In the genomic region with DNA sequence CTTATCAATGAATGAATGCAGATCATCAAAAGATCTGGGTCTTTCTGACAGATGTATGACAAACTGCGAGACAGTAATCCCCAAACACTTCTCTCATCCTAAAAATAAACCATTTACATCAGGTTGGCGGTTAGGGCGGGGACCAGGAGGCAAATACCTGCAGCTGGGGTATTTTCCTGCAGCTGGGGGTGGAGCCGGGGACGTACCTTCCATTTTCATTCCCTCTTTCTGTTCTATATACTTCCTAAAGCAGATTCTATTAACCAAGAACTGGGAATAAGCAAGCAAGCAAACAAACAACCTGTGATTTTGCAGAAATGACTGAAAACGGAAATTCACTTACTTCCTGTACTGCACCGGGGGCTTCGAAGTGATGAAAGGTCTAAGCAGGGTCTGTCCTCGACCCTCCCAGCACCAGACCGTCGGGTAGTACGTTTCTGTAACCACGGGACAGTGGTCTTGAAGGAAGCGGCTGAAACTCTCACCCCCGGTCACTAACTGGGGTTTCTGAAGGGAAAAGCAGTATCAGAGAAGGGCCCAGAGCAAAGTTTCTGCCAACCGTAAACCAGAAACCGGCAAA, we compare ENCODE assay signal across 8 cellular contexts. TPM values are rescaled to one million over a fixed set of nuclear protein-coding genes. Genes with fewer than 3 reads are reported as not detected.
DNase-seq lines count a peak whose midpoint lies in the region; ATAC-seq and TF ChIP-seq lines count a peak whose summit lies in the region.

No MANE protein-coding gene starts in this region.

- ATAC-seq in heart right ventricle (peak in 1 of 8 donors; percentile 5), Right ventricle myocardium inferior (no peak), HG02973 (IDR thresholded peaks at IDR 0.05; ENCODE audit: unreplicated experiment) (no peak)

- H3K36me3 ChIP-seq in heart right ventricle, result peaks cover 0 to 34% (median 0%) of the 10 kb centered on the region in 9 donors

- no peaks in the 10 kb centered on the region for H3K27me3 ChIP-seq in heart right ventricle

- H3K4me1 ChIP-seq in heart right ventricle, result peaks cover 0 to 24% (median 13%) of the 10 kb centered on the region in 9 donors

- DNase-seq in heart right ventricle, result no peak
- DNase-seq in Right ventricle myocardium inferior (ENCODE audit: missing footprints), result no peak
- peak; percentile 30 for DNase-seq in NCI-H1105 treated with DMSO at 0.1 percent for 48 hours (lab: John Stamatoyannopoulos, UW)
- DNase-seq in activated naive CD4-positive, alpha-beta T cell treated with anti-CD3 and anti-CD28 coated beads, Interleukin-2, amount 50 U/mL, for 16 hours, result peak; percentile 16
- DNase-seq in stimulated activated CD4-positive, alpha-beta T cell treated with anti-CD3 and anti-CD28 coated beads, Interleukin-1b, Interleukin-23, amount 100 ng/mL, for 48 hours, result peak; percentile 25
- DNase-seq in SW 1271 (lab: John Stamatoyannopoulos, UW), result no peak

- no peaks in the 10 kb centered on the region for H3K9me3 ChIP-seq in heart right ventricle
- peaks cover 3% of the 10 kb centered on the region for H3K9me3 ChIP-seq in iPS-18c (ENCODE audit: control insufficient read depth, insufficient read depth, low read length)

- H3K4me3 ChIP-seq in heart right ventricle (peak overlapping the region; percentile 64 to 96 (median 84)), iPS-18c (ENCODE audit: insufficient read depth, low read depth, low read length) (peak overlapping the region; percentile 91)

- no peak for TF ChIP-seq CTCF in heart right ventricle (IDR thresholded peaks at IDR 0.05)

- 10% methylated on average over 17 of the region's 17 CpGs for WGBS in heart right ventricle, 2 donors

- H3K27ac ChIP-seq in heart right ventricle, result peak overlapping the region in 9 of 10 donors; percentile 85 to 95 (median 89)

- intact Hi-C loops in heart right ventricle (cut with DNase I), result loop anchor here in 5 of 10 donors (5.0 to 10.0 kb wide), 5 partner anchors 39 to 101 kb away; partner anchors contain the start of genes SNRPD1 (in 2 of the 5), ESCO1 (in 1 of the 5) and MIB1 (in 1 of the 5)
- intact Hi-C loops in Right ventricle myocardium inferior (cut with DNase I), result loop anchor here (5.0 kb wide), 1 partner anchor 101 kb away; the partner anchor contains the start of gene ESCO1

RNA-seq across cellular contexts. Expression of gene ABHD3, which starts 1.2 kb away (rescaled TPM):
- 1 to 10 TPM; 2.2 to 7.7 (median 3.7) TPM for total RNA-seq in heart right ventricle
- 10 to 100 TPM in 1 of 2 donors, 1 to 10 TPM in 1; 8.6 to 28.2 TPM for polyA plus RNA-seq in heart right ventricle
- total RNA-seq in Right ventricle myocardium inferior, result 5.4 TPM

RNA-seq across cellular contexts. Expression of gene MIB1, which starts 37.3 kb away (rescaled TPM):
- total RNA-seq in heart right ventricle (10 to 100 TPM; 16.8 to 32.2 (median 26.2) TPM), Right ventricle myocardium inferior (17.3 TPM)
- 1 to 10 TPM; 3.7 to 4.0 TPM for polyA plus RNA-seq in heart right ventricle

Comparison
In these comparisons a context has a peak if more than half of its experiments do, and no peak if none do; other contexts are left out.
1. DNase-seq: peak in NCI-H1105 treated with DMSO at 0.1 percent for 48 hours (single experiment), activated naive CD4-positive, alpha-beta T cell treated with anti-CD3 and anti-CD28 coated beads, Interleukin-2, amount 50 U/mL, for 16 hours (single experiment) and stimulated activated CD4-positive, alpha-beta T cell treated with anti-CD3 and anti-CD28 coated beads, Interleukin-1b, Interleukin-23, amount 100 ng/mL, for 48 hours (single experiment); none in heart right ventricle (0 of 2), Right ventricle myocardium inferior (single experiment) and SW 1271 (0 of 2).